In genomic region chr12:115761784-115762183, GRCh38 we compare ENCODE assay signal across 23 cellular contexts.
A peak's percentile ranks its signal among the peaks of the same experiment; 100 is the strongest.
DNase-seq lines count a peak whose midpoint lies in the region; ATAC-seq lines count a peak whose summit lies in the region.
"Had no signal": no experiment of that assay in that cellular context is flagged by ENCODE, and none has a peak within 500 bp of the region (broad histone marks: within the 10 kb centered on the region; RNA-seq: fewer than 3 reads in every experiment).

No MANE protein-coding gene starts in this region.

- no peaks in the 10 kb centered on the region for H3K79me2 ChIP-seq in Karpas-422 (ENCODE audit: low read length)

- H3K9me2 ChIP-seq in Karpas-422 (replicated peaks; ENCODE audit: insufficient read depth, low read length): no peaks in the 10 kb centered on the region

- H3K27ac ChIP-seq in skeletal muscle tissue (ENCODE audit: low read depth, low read length) (peak overlapping the region; percentile 8), Karpas-422 (ENCODE audit: low read length) (no peak overlapping the region)
- H3K27ac ChIP-seq: brain microvascular endothelial cell, SK-N-MC had no signal

- no peak overlapping the region for H3K4me2 ChIP-seq in Karpas-422 (ENCODE audit: low read depth, low read length, poor library complexity, severe bottlenecking)

- H3K4me3 ChIP-seq in skeletal muscle tissue (ENCODE audit: low read length in 3 of 3): no peak overlapping the region
- no peak overlapping the region for H3K4me3 ChIP-seq in Karpas-422 (ENCODE audit: low read length)
- H3K4me3 ChIP-seq: SK-N-MC had no signal

- DNase-seq in DMS153 treated with DMSO at 0.1 percent for 48 hours (lab: John Stamatoyannopoulos, UW; ENCODE audit: unreplicated experiment) (peak; percentile 28), NCI-H1105 (lab: John Stamatoyannopoulos, UW) (peak; percentile 62), ecto neural progenitor cell (ENCODE audit: low spot score) (peak; percentile 35), nucleus accumbens (lab: John Stamatoyannopoulos, UW) (no peak), Karpas-422 (no peak), NCI-H446 treated with DMSO at 0.1 percent for 48 hours (lab: John Stamatoyannopoulos, UW) (no peak)
- DNase-seq: activated CD4-positive, alpha-beta memory T cell treated with anti-CD3 and anti-CD28 coated beads for 36 hours; activated CD8-positive, alpha-beta memory T cell treated with anti-CD3 and anti-CD28 coated beads, Interleukin-2, amount 50 U/mL, for 4 hours; activated naive CD4-positive, alpha-beta T cell treated with anti-CD3 and anti-CD28 coated beads for 36 hours; amniotic stem cell; brain microvascular endothelial cell; effector CD8-positive, alpha-beta T cell; HCEC 1CT; immature natural killer cell; naive thymus-derived CD4-positive, alpha-beta T cell; NCI-H187; NCI-H82; occipital lobe had no signal

- H4K20me1 ChIP-seq in Karpas-422 (ENCODE audit: insufficient read depth, low read depth, low read length): no peaks in the 10 kb centered on the region

- no peak for ATAC-seq in esophagus mucosa
- ATAC-seq: activated CD4-positive, CD25-positive, alpha-beta regulatory T cell treated with anti-CD3 and anti-CD28 coated beads, Interleukin-2, amount 50 U/mL, for 24 hours; left lobe of liver; naive thymus-derived CD4-positive, alpha-beta T cell had no signal

- H3K27me3 ChIP-seq in skeletal muscle tissue (ENCODE audit: control insufficient read depth in 3 of 3, insufficient read depth in 3 of 3, low read length in 3 of 3) (peaks cover 3 to 14% (median 5%) of the 10 kb centered on the region in 3 donors), Karpas-422 (ENCODE audit: low read length) (no peaks in the 10 kb centered on the region)
- H3K27me3 ChIP-seq: brain microvascular endothelial cell had no signal

- peaks cover 0 to 5% (median 0%) of the 10 kb centered on the region in 3 donors for H3K4me1 ChIP-seq in skeletal muscle tissue (ENCODE audit: control insufficient read depth in 3 of 3, insufficient read depth in 3 of 3, low read length in 3 of 3)
- H3K4me1 ChIP-seq in Karpas-422 (ENCODE audit: low read length): no peaks in the 10 kb centered on the region

- no peaks in the 10 kb centered on the region for H3K9me3 ChIP-seq in skeletal muscle tissue (ENCODE audit: control insufficient read depth in 3 of 3, low read length in 3 of 3)
- H3K9me3 ChIP-seq in Karpas-422 (ENCODE audit: low read length): no peaks in the 10 kb centered on the region

- no peak overlapping the region for H3K9ac ChIP-seq in skeletal muscle tissue (ENCODE audit: low read depth in 1 of 3, low read length in 3 of 3)
- H3K9ac ChIP-seq in Karpas-422 (ENCODE audit: low read length): no peak overlapping the region

- H3K36me3 ChIP-seq in skeletal muscle tissue (ENCODE audit: control insufficient read depth in 3 of 3, insufficient read depth in 3 of 3, low read length in 3 of 3) (no peaks in the 10 kb centered on the region), Karpas-422 (ENCODE audit: insufficient read depth, low read length) (no peaks in the 10 kb centered on the region)
- H3K36me3 ChIP-seq: brain microvascular endothelial cell had no signal

- no peak overlapping the region for H2AFZ ChIP-seq in Karpas-422 (ENCODE audit: low read length)

Comparison
In these comparisons a context has a peak if more than half of its experiments do, and no peak if none do; other contexts are left out.
1. DNase-seq: peak in DMS153 treated with DMSO at 0.1 percent for 48 hours (single experiment), NCI-H1105 (single experiment) and ecto neural progenitor cell (single experiment); none in nucleus accumbens (0 of 56), Karpas-422 (single experiment) and NCI-H446 treated with DMSO at 0.1 percent for 48 hours (single experiment).